8 cellular contexts compared by ENCODE assay signal in genomic region chr19:41872775-41873647, GRCh38. TPM values are rescaled to one million over a fixed set of nuclear protein-coding genes. Genes with fewer than 3 reads are reported as not detected.
DNase-seq lines count a peak whose midpoint lies in the region; ATAC-seq, FAIRE-seq and TF ChIP-seq lines count a peak whose summit lies in the region.

No MANE protein-coding gene starts in this region.

- POLR2A ChIA-PET in H1 (lab: Charles Lee; ENCODE audit: partially characterized antibody), result interaction anchor here (0.7 to 13.9 kb wide), 22 partner anchors 8 to 480 kb away, joined by 3 to 298 read pairs (median 8); partner anchors contain the start of genes ARHGEF1, ERFL, RABAC1 and RPS19

- no peak overlapping the region for H2BK12ac ChIP-seq in H1 (ENCODE audit: low read depth, low read length)

- peak; percentile 70 for FAIRE-seq in H1 (lab: Jason Lieb, UNC)

- no peak overlapping the region for H4K8ac ChIP-seq in H1 (ENCODE audit: extremely low read depth, insufficient read depth, low read length)

- H4K91ac ChIP-seq in H1 (replicated peaks; ENCODE audit: insufficient read length, low read length), result no peak overlapping the region

- peaks cover 2% of the 10 kb centered on the region for H3K79me1 ChIP-seq in H1 (ENCODE audit: low read depth, low read length)

- peak; percentile 77; a peak in 2 of 3 replicates for TF ChIP-seq POLR2A in H1 (IDR thresholded peaks at IDR 0.05; ENCODE audit: control extremely low read depth in 1 of 2, low read depth in 2 of 2, low read length in 2 of 2)

- no peaks in the 10 kb centered on the region for H3K9me3 ChIP-seq in H1 (ENCODE audit: insufficient read depth in 2 of 2, low read depth in 1 of 2, low read length in 1 of 2)

- peaks cover 0 to 3% of the 10 kb centered on the region in 2 experiments; a peak in 1 of 4 replicates for H3K79me2 ChIP-seq in H1 (ENCODE audit: control insufficient read depth in 1 of 2, insufficient read depth in 2 of 2, low read length in 2 of 2)

- no peak overlapping the region for H2AFZ ChIP-seq in H1 (ENCODE audit: low read length)

- no peak overlapping the region for H3K4me2 ChIP-seq in H1 (ENCODE audit: insufficient read depth in 1 of 2, low read depth in 2 of 2, low read length in 2 of 2)

- peak; percentile 87 to 91 (median 90) for TF ChIP-seq CTCF in H1 (IDR thresholded peaks at IDR 0.05; ENCODE audit: control extremely low read depth in 1 of 3, insufficient read depth in 1 of 3, low read depth in 1 of 3, low read length in 3 of 3)
- TF ChIP-seq CTCF in type B pancreatic cell (conservative IDR thresholded peaks at IDR 0.05), result peak; percentile 81

- H3K36me3 ChIP-seq in H1 (ENCODE audit: control insufficient read depth in 2 of 4, insufficient read depth in 4 of 4, low read length in 3 of 4), result peaks cover 18 to 41% (median 35%) of the 10 kb centered on the region in 4 experiments

- WGBS in H1 (ENCODE audit: extremely low coverage in 1 of 2, insufficient coverage in 1 of 2, insufficient read length in 1 of 2, insufficient replicate concordance in 2 of 2, low coverage in 1 of 2, low lambda C conversion rate in 2 of 2, missing lambda C conversion rate in 1 of 2), 2 experiments, result 45% methylated on average over 18 of the region's 18 CpGs; no CpG with 5 or more reads in 1 of the 2 experiments

- no peak overlapping the region for H3K23ac ChIP-seq in H1 (ENCODE audit: insufficient read length)

- H3K4ac ChIP-seq in H1 (replicated peaks; ENCODE audit: insufficient read length, low read depth, low read length), result no peak overlapping the region

- peaks cover 22 to 25% of the 10 kb centered on the region in 2 experiments for H4K20me1 ChIP-seq in H1 (replicated peaks in 1 of 2; ENCODE audit: control insufficient read depth in 1 of 2, insufficient read depth in 2 of 2, low read length in 2 of 2)

- peak overlapping the region; percentile 82 for H3K27ac Mint-ChIP-seq in type B pancreatic cell

- H3K27me3 ChIP-seq in H1 (replicated peaks in 1 of 4; ENCODE audit: control insufficient read depth in 3 of 4, extremely low read depth in 1 of 4, insufficient read depth in 3 of 4, low read length in 3 of 4), result no peaks in the 10 kb centered on the region

- no peak overlapping the region for H2BK15ac ChIP-seq in H1 (ENCODE audit: low read length)

- H3K9me3 Mint-ChIP-seq in type B pancreatic cell, result no peaks in the 10 kb centered on the region

- CTCF ChIA-PET in H1 (lab: Charles Lee; ENCODE audit: partially characterized antibody), result interaction anchor here (0.6 to 5.0 kb wide), 29 partner anchors 8 to 685 kb away, joined by 3 to 37 read pairs (median 5); partner anchors contain the start of genes ERFL, RABAC1 and RPS19

- TF ChIP-seq RAD21 in H1 (IDR thresholded peaks at IDR 0.05 in 1 of 2, conservative IDR thresholded peaks at IDR 0.05 in 1 of 2; ENCODE audit: low read depth in 2 of 2, low read length in 2 of 2), result peak; percentile 86 to 90

- peak overlapping the region; percentile 20 for H3K4me3 Mint-ChIP-seq in type B pancreatic cell

- DNase-seq in AML-193 (lab: John Stamatoyannopoulos, UW) (peak; percentile 25 to 32), H4 (ENCODE audit: low spot score) (peak; percentile 67), NCI-H69 (lab: John Stamatoyannopoulos, UW) (peak; percentile 86), H1 (ENCODE audit: low read depth in 1 of 2, low spot score in 2 of 2) (peak; percentile 68 to 92), myocyte (ENCODE audit: low read depth) (peak; percentile 40), type B pancreatic cell (ENCODE audit: extremely low spot score, unreplicated experiment) (no peak)
- DNase-seq in activated CD4-positive, alpha-beta T cell treated with anti-CD3 and anti-CD28 coated beads, Interleukin-2, amount 50 U/mL, for 48 hours, result peak; percentile 74 to 81

- no peak overlapping the region for H2BK5ac ChIP-seq in H1 (ENCODE audit: low read depth, low read length)

- peaks cover 0 to 2% (median under 1%) of the 10 kb centered on the region in 4 experiments; a peak in 3 of 7 replicates for H3K4me1 ChIP-seq in H1 (replicated peaks in 1 of 4; ENCODE audit: control insufficient read depth in 3 of 4, insufficient read depth in 4 of 4, low read length in 3 of 4)

- H2BK120ac ChIP-seq in H1 (replicated peaks; ENCODE audit: low read depth, low read length), result no peak overlapping the region

- H3K18ac ChIP-seq in H1 (ENCODE audit: extremely low read depth, low read length), result no peak overlapping the region; the same call in 1 of the 2 replicates

- peaks cover 8% of the 10 kb centered on the region for H3K4me1 Mint-ChIP-seq in type B pancreatic cell (ENCODE audit: unreplicated experiment)

- H3K36me3 Mint-ChIP-seq in type B pancreatic cell, result peaks cover 11% of the 10 kb centered on the region

- H3K14ac ChIP-seq in H1 (ENCODE audit: insufficient read length), result no peak overlapping the region

- peaks cover 3% of the 10 kb centered on the region for H3K27me3 Mint-ChIP-seq in type B pancreatic cell

- no peak overlapping the region for H3K9ac ChIP-seq in H1 (replicated peaks in 1 of 4; ENCODE audit: extremely low read depth in 1 of 4, low read depth in 3 of 4, low read length in 3 of 4)

- no peak overlapping the region for H3K27ac ChIP-seq in H1 (ENCODE audit: low read depth, low read length)

- H3K4me3 ChIP-seq in H1 (ENCODE audit: extremely low read depth in 1 of 4, insufficient read depth in 2 of 4, low read depth in 3 of 4, low read length in 4 of 4), result no peak overlapping the region

- H3K56ac ChIP-seq in H1 (replicated peaks; ENCODE audit: insufficient read length, low read depth, low read length), result no peak overlapping the region

- ATAC-seq in GM21360 (IDR thresholded peaks at IDR 0.05; ENCODE audit: unreplicated experiment), result no peak

- no peaks in the 10 kb centered on the region for H3K23me2 ChIP-seq in H1 (ENCODE audit: low read depth, low read length)

- no peak overlapping the region for H4K5ac ChIP-seq in H1 (ENCODE audit: insufficient read length, low read depth, low read length)

- no peak for TF ChIP-seq EP300 in H1 (IDR thresholded peaks at IDR 0.05; ENCODE audit: borderline replicate concordance in 1 of 2, low read depth in 2 of 2, low read length in 2 of 2)

- no peak overlapping the region for H2AK5ac ChIP-seq in H1 (ENCODE audit: low read depth, low read length)

- no peak overlapping the region for H2BK20ac ChIP-seq in H1 (ENCODE audit: low read length)

RNA-seq across cellular contexts. Expression of gene CD79A, which starts 4.1 kb away (rescaled TPM):
- not detected in 2 replicates for total RNA-seq in H4 (2014; rRNA removed; shearing (Covaris generic))
- 0.54 TPM in 1 of 2 replicates, not detected in the other for total RNA-seq in H1 (2021; fragmentation: NEBNext Ultra II Directional; extraction: Animal tissue kit (Norgen Biotek cat#: 25700))
- 0.77 and 0.83 TPM in 2 replicates for polyA plus RNA-seq in H1 (2011; rRNA removed)
- 0.49 TPM for polyA plus RNA-seq in H1 (2011; cell fraction: cytosol; rRNA removed)
- 0.91 TPM for polyA plus RNA-seq in H1 (2011; cell fraction: nucleus; rRNA removed)
- polyA plus RNA-seq in H1 (2012, experiment 1 of 2), result 0.28 to 1.0 TPM (median 0.52 TPM) in 3 of 4 replicates, not detected in the other
- polyA plus RNA-seq in H1 (2012, experiment 2 of 2), result 0.55 TPM
- polyA plus RNA-seq in H1 (2013, experiment 1 of 2), result 0.59 TPM
- 0.68 TPM for polyA plus RNA-seq in H1 (2013, experiment 2 of 2)
- polyA minus RNA-seq in H1 (2011; rRNA and poly(A)+ RNA removed), result not detected in 2 replicates
- polyA minus RNA-seq in H1 (2011; cell fraction: cytosol; rRNA and poly(A)+ RNA removed), result not detected
- polyA minus RNA-seq in H1 (2011; cell fraction: nucleus; rRNA and poly(A)+ RNA removed), result not detected
- total RNA-seq in myocyte (1.2 and 2.0 TPM in 2 replicates), type B pancreatic cell (ENCODE audit: low replicate concordance) (0.48 and 0.52 TPM in 2 replicates)
- 0.25 TPM for polyA plus RNA-seq in myocyte (2012)

RNA-seq across cellular contexts. Expression of gene ARHGEF1, which starts 10.0 kb away (rescaled TPM):
- 14.5 and 15.9 TPM in 2 replicates for total RNA-seq in H4 (2014; rRNA removed; shearing (Covaris generic))
- 49.0 and 54.6 TPM in 2 replicates for total RNA-seq in H1 (2021; fragmentation: NEBNext Ultra II Directional; extraction: Animal tissue kit (Norgen Biotek cat#: 25700))
- 23.0 and 41.1 TPM in 2 replicates for polyA plus RNA-seq in H1 (2011; rRNA removed)
- 35.9 TPM for polyA plus RNA-seq in H1 (2011; cell fraction: cytosol; rRNA removed)
- polyA plus RNA-seq in H1 (2011; cell fraction: nucleus; rRNA removed), result 95.3 TPM
- polyA plus RNA-seq in H1 (2012, experiment 1 of 2), result 38.4 to 51.0 TPM (median 48.8 TPM) in 4 replicates
- 35.5 TPM for polyA plus RNA-seq in H1 (2012, experiment 2 of 2)
- polyA plus RNA-seq in H1 (2013, experiment 1 of 2), result 49.6 TPM
- 44.9 TPM for polyA plus RNA-seq in H1 (2013, experiment 2 of 2)
- polyA minus RNA-seq in H1 (2011; rRNA and poly(A)+ RNA removed), result 9.4 and 11.0 TPM in 2 replicates
- polyA minus RNA-seq in H1 (2011; cell fraction: cytosol; rRNA and poly(A)+ RNA removed), result 25.5 TPM
- polyA minus RNA-seq in H1 (2011; cell fraction: nucleus; rRNA and poly(A)+ RNA removed), result 34.6 TPM
- total RNA-seq in myocyte (24.2 and 25.5 TPM in 2 replicates), type B pancreatic cell (ENCODE audit: low replicate concordance) (51.7 and 58.9 TPM in 2 replicates)
- polyA plus RNA-seq in myocyte (2012), result 46.9 TPM

RNA-seq across cellular contexts. Expression of gene RPS19, which starts 13.0 kb away (rescaled TPM):
- 1,641 and 1,922 TPM in 2 replicates for total RNA-seq in H4 (2014; rRNA removed; shearing (Covaris generic))
- 2,817 and 2,831 TPM in 2 replicates for total RNA-seq in H1 (2021; fragmentation: NEBNext Ultra II Directional; extraction: Animal tissue kit (Norgen Biotek cat#: 25700))
- polyA plus RNA-seq in H1 (2011; rRNA removed), result 5,751 and 9,112 TPM in 2 replicates
- 5,170 TPM for polyA plus RNA-seq in H1 (2011; cell fraction: cytosol; rRNA removed)
- polyA plus RNA-seq in H1 (2011; cell fraction: nucleus; rRNA removed), result 1,732 TPM
- 3,684 to 5,048 TPM (median 4,659 TPM) in 4 replicates for polyA plus RNA-seq in H1 (2012, experiment 1 of 2)
- 6,526 TPM for polyA plus RNA-seq in H1 (2012, experiment 2 of 2)
- polyA plus RNA-seq in H1 (2013, experiment 1 of 2), result 3,247 TPM
- 3,131 TPM for polyA plus RNA-seq in H1 (2013, experiment 2 of 2)
- 334 and 573 TPM in 2 replicates for polyA minus RNA-seq in H1 (2011; rRNA and poly(A)+ RNA removed)
- polyA minus RNA-seq in H1 (2011; cell fraction: cytosol; rRNA and poly(A)+ RNA removed), result 1,472 TPM
- polyA minus RNA-seq in H1 (2011; cell fraction: nucleus; rRNA and poly(A)+ RNA removed), result 675 TPM
- total RNA-seq in myocyte, result 323 and 368 TPM in 2 replicates
- polyA plus RNA-seq in myocyte (2012), result 2,994 TPM
- total RNA-seq in type B pancreatic cell (ENCODE audit: low replicate concordance), result 3,159 and 4,081 TPM in 2 replicates

RNA-seq across cellular contexts. Expression of gene DMRTC2, which starts 28.2 kb away (rescaled TPM):
- total RNA-seq in H4 (2014; rRNA removed; shearing (Covaris generic)), result not detected in 2 replicates
- total RNA-seq in H1 (2021; fragmentation: NEBNext Ultra II Directional; extraction: Animal tissue kit (Norgen Biotek cat#: 25700)), result not detected in 2 replicates
- polyA plus RNA-seq in H1 (2011; rRNA removed), result not detected in 2 replicates
- polyA plus RNA-seq in H1 (2011; cell fraction: cytosol; rRNA removed), result not detected
- not detected for polyA plus RNA-seq in H1 (2011; cell fraction: nucleus; rRNA removed)
- not detected in 4 replicates for polyA plus RNA-seq in H1 (2012, experiment 1 of 2)
- not detected for polyA plus RNA-seq in H1 (2012, experiment 2 of 2)
- 0.04 TPM for polyA plus RNA-seq in H1 (2013, experiment 1 of 2)
- not detected for polyA plus RNA-seq in H1 (2013, experiment 2 of 2)
- not detected in 2 replicates for polyA minus RNA-seq in H1 (2011; rRNA and poly(A)+ RNA removed)
- polyA minus RNA-seq in H1 (2011; cell fraction: cytosol; rRNA and poly(A)+ RNA removed), result not detected
- not detected for polyA minus RNA-seq in H1 (2011; cell fraction: nucleus; rRNA and poly(A)+ RNA removed)
- total RNA-seq in myocyte (not detected in 2 replicates), type B pancreatic cell (ENCODE audit: low replicate concordance) (not detected in 2 replicates)
- polyA plus RNA-seq in myocyte (2012), result not detected

RNA-seq across cellular contexts. Expression of gene LYPD4, which starts 28.5 kb away (rescaled TPM):
- total RNA-seq in H4 (2014; rRNA removed; shearing (Covaris generic)), result 0.41 TPM in 1 of 2 replicates, not detected in the other
- total RNA-seq in H1 (2021; fragmentation: NEBNext Ultra II Directional; extraction: Animal tissue kit (Norgen Biotek cat#: 25700)), result not detected in 2 replicates
- 0.06 TPM in 1 of 2 replicates, not detected in the other for polyA plus RNA-seq in H1 (2011; rRNA removed)
- polyA plus RNA-seq in H1 (2011; cell fraction: cytosol; rRNA removed), result not detected
- not detected for polyA plus RNA-seq in H1 (2011; cell fraction: nucleus; rRNA removed)
- polyA plus RNA-seq in H1 (2012, experiment 1 of 2), result not detected in 4 replicates
- polyA plus RNA-seq in H1 (2012, experiment 2 of 2), result not detected
- polyA plus RNA-seq in H1 (2013, experiment 1 of 2), result not detected
- not detected for polyA plus RNA-seq in H1 (2013, experiment 2 of 2)
- polyA minus RNA-seq in H1 (2011; rRNA and poly(A)+ RNA removed), result not detected in 2 replicates
- polyA minus RNA-seq in H1 (2011; cell fraction: cytosol; rRNA and poly(A)+ RNA removed), result not detected
- polyA minus RNA-seq in H1 (2011; cell fraction: nucleus; rRNA and poly(A)+ RNA removed), result not detected
- total RNA-seq in myocyte, result not detected in 2 replicates
- not detected for polyA plus RNA-seq in myocyte (2012)
- not detected in 2 replicates for total RNA-seq in type B pancreatic cell (ENCODE audit: low replicate concordance)
